Comparison of ENCODE assay signal across 8 cellular contexts in genomic region chr16:86510465-86511261, GRCh38. TPM values are rescaled to one million over a fixed set of nuclear protein-coding genes. Genes with fewer than 3 reads are reported as not detected.
DNase-seq lines count a peak whose midpoint lies in the region; ATAC-seq and TF ChIP-seq lines count a peak whose summit lies in the region.

Gene FOXF1 (plus strand): TSS chr16:86510527. CDS start chr16:86510570, 43 bp downstream.

- no peaks in the 10 kb centered on the region for H3K4me1 ChIP-seq in RWPE2 (ENCODE audit: insufficient read depth, poor library complexity, severe bottlenecking)

- H3K36me3 ChIP-seq in RWPE2 (ENCODE audit: low read depth) = no peaks in the 10 kb centered on the region

- H3K27ac ChIP-seq in RWPE2 (ENCODE audit: poor library complexity, severe bottlenecking) = no peak within 1 kb of the TSS

- H3K36me3 Mint-ChIP-seq in osteocyte (ENCODE audit: unreplicated experiment) = peaks cover 3% of the 10 kb centered on the region

- H3K27ac Mint-ChIP-seq in osteocyte (ENCODE audit: unreplicated experiment) = no peak within 1 kb of the TSS

- H3K9me3 Mint-ChIP-seq in osteocyte (ENCODE audit: unreplicated experiment) = no peaks in the 10 kb centered on the region

- H3K9me3 ChIP-seq in RWPE2 (ENCODE audit: severe bottlenecking) = no peaks in the 10 kb centered on the region

- DNase-seq in EH (ENCODE audit: low read depth) = peak; percentile 83
- DNase-seq in RWPE2 (ENCODE audit: low spot score) = no peak
- peak; percentile 59 for DNase-seq in fibroblast of mammary gland (ENCODE audit: low read depth)
- no peak for DNase-seq in osteocyte (ENCODE audit: extremely low spot score, unreplicated experiment)
- DNase-seq in NCI-H345 (lab: John Stamatoyannopoulos, UW) = no peak
- DNase-seq in NCI-H2171 (lab: John Stamatoyannopoulos, UW) = no peak
- no peak for DNase-seq in COR-L47 (lab: John Stamatoyannopoulos, UW)
- no peak for DNase-seq in germinal center (ENCODE audit: low spot score)

- H3K4me1 Mint-ChIP-seq in osteocyte (ENCODE audit: unreplicated experiment) = peaks cover 26% of the 10 kb centered on the region

- TF ChIP-seq CTCF in RWPE2 (IDR thresholded peaks at IDR 0.05; ENCODE audit: poor library complexity, severe bottlenecking) = no peak
- no peak for TF ChIP-seq CTCF in fibroblast of mammary gland (conservative IDR thresholded peaks at IDR 0.05; ENCODE audit: control insufficient read depth, insufficient read depth, low read depth, low read length)
- no peak for TF ChIP-seq CTCF in osteocyte (IDR thresholded peaks at IDR 0.05)

- H3K4me3 Mint-ChIP-seq in osteocyte (ENCODE audit: unreplicated experiment) = peak within 1 kb of the TSS; percentile 70

- peak within 1 kb of the TSS; percentile 23 for H3K4me3 ChIP-seq in RWPE2 (ENCODE audit: severe bottlenecking)
- peak within 1 kb of the TSS; percentile 52 for H3K4me3 ChIP-seq in fibroblast of mammary gland (ENCODE audit: control insufficient read depth, low read depth, low read length)

- H3K27me3 ChIP-seq in RWPE2 (ENCODE audit: insufficient read depth, poor library complexity, severe bottlenecking) = peaks cover 99% of the 10 kb centered on the region

- H3K27me3 Mint-ChIP-seq in osteocyte (ENCODE audit: unreplicated experiment) = peaks cover 64% of the 10 kb centered on the region

- ATAC-seq in RWPE2 (ENCODE audit: low read depth) = no peak

RNA-seq across cellular contexts. Expression of gene FOXF1, which starts in this region (rescaled TPM):
- total RNA-seq in osteocyte = not detected in 2 replicates

Comparison
In these comparisons a context has a peak if more than half of its experiments do, and no peak if none do; other contexts are left out.
1. DNase-seq: peak in EH (single experiment) and fibroblast of mammary gland (single experiment); none in RWPE2 (single experiment), osteocyte (single experiment), NCI-H345 (single experiment), NCI-H2171 (single experiment), COR-L47 (single experiment) and germinal center (single experiment).